In genomic region chr3:133562376-133562775, GRCh38 we compare ENCODE assay signal across 18 cellular contexts. TPM values are rescaled to one million over a fixed set of nuclear protein-coding genes. Genes with fewer than 3 reads are reported as not detected.
A peak's percentile ranks its signal among the peaks of the same experiment; 100 is the strongest.
DNase-seq lines count a peak whose midpoint lies in the region; ATAC-seq, FAIRE-seq and TF ChIP-seq lines count a peak whose summit lies in the region.
"Had no signal": no experiment of that assay in that cellular context is flagged by ENCODE, and none has a peak within 500 bp of the region (broad histone marks: within the 10 kb centered on the region; RNA-seq: fewer than 3 reads in every experiment).

No MANE protein-coding gene starts in this region.

- DNase-seq in HepG2 (ENCODE audit: low spot score) (no peak), right lobe of liver (no peak), activated B cell treated with CpG ODN at 0.5 μM for 24 hours (no peak), trophoblast cell (peak; percentile 69 to 79), vagina (ENCODE audit: extremely low spot score in 2 of 2) (no peak)
- DNase-seq in activated CD4-positive, CD25-positive, alpha-beta regulatory T cell (lab: John Stamatoyannopoulos, UW), result no peak
- DNase-seq: AML-193; CD4-positive, alpha-beta T cell; DMS153; DMS79; GDM1; H9 had no signal

- POLR2A ChIA-PET in HepG2 (lab: Yijun Ruan, JAX), result interaction anchor here (1.2 to 2.6 kb wide), 2 partner anchors 11 to 12 kb away, joined by 3 to 18 read pairs; partner anchors contain the start of gene CDV3
- POLR2A ChIA-PET in activated B cell treated with CpG ODN at 0.5 μM for 24 hours (lab: Charles Lee), result interaction anchor here (0.7 kb wide), 1 partner anchor 12 kb away, joined by 9 read pairs; no protein-coding TSS in a partner anchor

- H3K4me1 Mint-ChIP-seq in activated B cell treated with CpG ODN at 0.5 μM for 24 hours, result peaks cover 23% of the 10 kb centered on the region

- H2BK5ac ChIP-seq in trophoblast cell (ENCODE audit: low read depth, low read length, poor library complexity), result peak overlapping the region; percentile 52

- H3K4me1 ChIP-seq in HepG2 (ENCODE audit: insufficient read depth, low read length) (peaks cover 23% of the 10 kb centered on the region), right lobe of liver (no peaks in the 10 kb centered on the region), trophoblast cell (ENCODE audit: control insufficient read depth in 1 of 2, insufficient read depth in 2 of 2, low read length in 2 of 2) (peaks cover 14% of the 10 kb centered on the region in 2 experiments), vagina (no peaks in the 10 kb centered on the region)

- H3K4me2 ChIP-seq in HepG2 (ENCODE audit: low read depth, low read length), result no peak overlapping the region
- no peak overlapping the region for H3K4me2 ChIP-seq in trophoblast cell (ENCODE audit: low read length)
- H3K4me2 ChIP-seq: A549 had no signal

- H3K14ac ChIP-seq in trophoblast cell (ENCODE audit: low read length), result no peak overlapping the region

- ATAC-seq in HepG2 (peak; percentile 31; the same call in 1 of the 3 replicates), right lobe of liver (no peak), activated B cell treated with CpG ODN at 0.5 μM for 24 hours (ENCODE audit: low read depth) (no peak), HG02840 (IDR thresholded peaks at IDR 0.05; ENCODE audit: low FRiP score, unreplicated experiment) (no peak)
- ATAC-seq: A549, K562 had no signal

- BruUV-seq in HepG2 (replicated peaks; lab: Mats Ljungman, UMichigan), result no TSS peak

- no peak overlapping the region for H3K18ac ChIP-seq in trophoblast cell (ENCODE audit: low read length)

- H3K27me3 Mint-ChIP-seq in activated B cell treated with CpG ODN at 0.5 μM for 24 hours, result no peaks in the 10 kb centered on the region
- H3K27me3 Mint-ChIP-seq: CD4-positive, alpha-beta T cell had no signal

- H3K36me3 Mint-ChIP-seq in activated B cell treated with CpG ODN at 0.5 μM for 24 hours (ENCODE audit: low read depth), result no peaks in the 10 kb centered on the region

- H4K12ac ChIP-seq in trophoblast cell (ENCODE audit: low read depth, low read length), result no peak overlapping the region

- H3K9me3 ChIP-seq in HepG2 (ENCODE audit: low read length), result no peaks in the 10 kb centered on the region
- no peaks in the 10 kb centered on the region for H3K9me3 ChIP-seq in right lobe of liver
- peaks cover 1% of the 10 kb centered on the region for H3K9me3 ChIP-seq in trophoblast cell (ENCODE audit: insufficient read depth, low read depth, low read length)
- no peaks in the 10 kb centered on the region for H3K9me3 ChIP-seq in vagina
- H3K9me3 ChIP-seq: A549 had no signal

- TF ChIP-seq POLR2A in HepG2 (IDR thresholded peaks at IDR 0.05; ENCODE audit: insufficient read depth in 1 of 2, low read depth in 2 of 2, low read length in 2 of 2) (no peak), right lobe of liver (IDR thresholded peaks at IDR 0.05) (no peak), vagina (IDR thresholded peaks at IDR 0.05) (no peak)

- H4K20me1 ChIP-seq in HepG2 (ENCODE audit: insufficient read depth, low read length), result no peaks in the 10 kb centered on the region

- no peak for TF ChIP-seq CTCF in HepG2 (CRISPR knock-in tag; IDR thresholded peaks at IDR 0.05)
- TF ChIP-seq CTCF in right lobe of liver (IDR thresholded peaks at IDR 0.05), result no peak
- no peak for TF ChIP-seq CTCF in activated B cell treated with CpG ODN at 0.5 μM for 24 hours (IDR thresholded peaks at IDR 0.05)
- TF ChIP-seq CTCF in vagina (IDR thresholded peaks at IDR 0.05), result no peak

- H3K4me3 ChIP-seq in HepG2 (replicated peaks in 1 of 3; ENCODE audit: insufficient read depth in 1 of 3, low read depth in 2 of 3, low read length in 3 of 3) (no peak overlapping the region), right lobe of liver (no peak overlapping the region), trophoblast cell (ENCODE audit: low read depth, low read length) (no peak overlapping the region), vagina (no peak overlapping the region)
- H3K4me3 ChIP-seq: A549, K562 had no signal

- peaks cover 5% of the 10 kb centered on the region for H3K9me3 Mint-ChIP-seq in activated B cell treated with CpG ODN at 0.5 μM for 24 hours
- H3K9me3 Mint-ChIP-seq: CD4-positive, alpha-beta T cell; H9 had no signal

- no peak overlapping the region for H2BK120ac ChIP-seq in trophoblast cell (ENCODE audit: insufficient read depth, low read length, poor library complexity)

- in situ Hi-C loops in HepG2 (cut with HindIII; ENCODE audit: extremely low pct_ligation_motif_present, low pct_unique_long_range_greater_than_20kb), result no loop called here

- CTCF ChIA-PET in HepG2 (lab: Yijun Ruan, JAX; ENCODE audit: low intra/inter-chr PET ratio, low total read pairs), result no interaction called here
- CTCF ChIA-PET in activated B cell treated with CpG ODN at 0.5 μM for 24 hours (lab: Charles Lee), result no interaction called here

- FAIRE-seq in HepG2 (lab: Jason Lieb, UNC), result no peak
- FAIRE-seq: A549, H1, K562 had no signal

- H2AFZ ChIP-seq in HepG2 (ENCODE audit: low read length) (no peak overlapping the region), trophoblast cell (ENCODE audit: insufficient read depth, low read length, poor library complexity) (no peak overlapping the region)

- peak overlapping the region; percentile 12 for H3K27ac Mint-ChIP-seq in activated B cell treated with CpG ODN at 0.5 μM for 24 hours
- H3K27ac Mint-ChIP-seq: CD4-positive, alpha-beta T cell; H9 had no signal

- no peaks in the 10 kb centered on the region for H3K36me3 ChIP-seq in HepG2 (replicated peaks in 1 of 2; ENCODE audit: control insufficient read depth in 1 of 2, insufficient read depth in 2 of 2, low read length in 2 of 2)
- no peaks in the 10 kb centered on the region for H3K36me3 ChIP-seq in right lobe of liver
- no peaks in the 10 kb centered on the region for H3K36me3 ChIP-seq in trophoblast cell (ENCODE audit: control insufficient read depth in 1 of 2, insufficient read depth in 2 of 2, low read length in 2 of 2)
- H3K36me3 ChIP-seq in vagina, result no peaks in the 10 kb centered on the region

- TF ChIP-seq EP300 in HepG2 (IDR thresholded peaks at IDR 0.05; ENCODE audit: low read depth in 2 of 2, low read length in 2 of 2), result no peak
- no peak for TF ChIP-seq EP300 in HepG2 (CRISPR knock-in tag; IDR thresholded peaks at IDR 0.05; ENCODE audit: borderline replicate concordance)

- H3K27me3 ChIP-seq in HepG2 (ENCODE audit: control insufficient read depth in 1 of 2, insufficient read depth in 2 of 2, low read length in 2 of 2) (no peaks in the 10 kb centered on the region), right lobe of liver (no peaks in the 10 kb centered on the region), trophoblast cell (ENCODE audit: insufficient read depth, low read length) (no peaks in the 10 kb centered on the region), vagina (no peaks in the 10 kb centered on the region)

- H3K23ac ChIP-seq in trophoblast cell (ENCODE audit: low read length), result no peak overlapping the region

- TF ChIP-seq RAD21 in HepG2 (CRISPR knock-in tag; IDR thresholded peaks at IDR 0.05), result no peak

- H4K8ac ChIP-seq in trophoblast cell (ENCODE audit: low read depth, low read length), result no peak overlapping the region

- H3K4me3 Mint-ChIP-seq in activated B cell treated with CpG ODN at 0.5 μM for 24 hours, result no peak overlapping the region
- H3K4me3 Mint-ChIP-seq: CD4-positive, alpha-beta T cell; H9 had no signal

- no peak overlapping the region for H3K27ac ChIP-seq in HepG2 (ENCODE audit: extremely low read length, insufficient read depth, low read length)
- H3K27ac ChIP-seq in right lobe of liver, result no peak overlapping the region
- H3K27ac ChIP-seq in trophoblast cell (ENCODE audit: low read depth, low read length), result no peak overlapping the region
- H3K27ac ChIP-seq in vagina, result no peak overlapping the region
- H3K27ac ChIP-seq: 22Rv1, A549, C4-2B had no signal

- 42% methylated on average over 1 of the region's 1 CpG for WGBS in HepG2 (ENCODE audit: low lambda C conversion rate)
- WGBS in right lobe of liver (ENCODE audit: insufficient coverage, low coverage, low lambda C conversion rate, missing lambda C conversion rate), result 100% methylated on average over 1 of the region's 1 CpG
- WGBS in trophoblast cell (ENCODE audit: extremely low coverage, insufficient coverage, insufficient read length), result no CpG with 5 or more reads among the region's 1 CpG

- H3K4ac ChIP-seq in trophoblast cell (ENCODE audit: low read depth, low read length), result no peak overlapping the region

- no peak overlapping the region for H2AK5ac ChIP-seq in trophoblast cell (ENCODE audit: low read length)

- no peak overlapping the region for H4K91ac ChIP-seq in trophoblast cell (ENCODE audit: low read depth, low read length)

- H3K9ac ChIP-seq in HepG2 (ENCODE audit: insufficient read depth, low read depth, low read length), result no peak overlapping the region
- H3K9ac ChIP-seq in trophoblast cell (ENCODE audit: low read length), result no peak overlapping the region

- intact Hi-C loops in HepG2 (cut with micrococcal nuclease; ENCODE audit: unreplicated experiment) (no loop called here), right lobe of liver (cut with DNase I) (no loop called here), activated B cell treated with CpG ODN at 0.5 μM for 24 hours (cut with micrococcal nuclease) (no loop called here), vagina (cut with DNase I) (no loop called here)

- no peak overlapping the region for H2BK12ac ChIP-seq in trophoblast cell (ENCODE audit: low read length)

- H3K79me1 ChIP-seq in trophoblast cell (ENCODE audit: low read length), result peaks cover 11% of the 10 kb centered on the region

- H3K79me2 ChIP-seq in HepG2 (ENCODE audit: insufficient read depth, low read length) (no peaks in the 10 kb centered on the region), trophoblast cell (ENCODE audit: control insufficient read depth, insufficient read depth, low read length, poor library complexity) (no peaks in the 10 kb centered on the region)

RNA-seq across cellular contexts. Expression of gene CDV3, which starts 11.1 kb away (rescaled TPM):
- 145 and 190 TPM in 2 replicates for total RNA-seq in HepG2 (2016; rRNA removed; fragmentation: Illumina TruSeq; extraction: Trizol)
- 29.7 and 31.6 TPM in 2 replicates for total RNA-seq in HepG2 (2016; cell fraction: cytosol; rRNA removed; fragmentation: Illumina TruSeq; extraction: Trizol; ENCODE audit: low read depth)
- total RNA-seq in HepG2 (2016; cell fraction: insoluble cytoplasmic fraction; rRNA removed; fragmentation: Illumina TruSeq; extraction: Trizol), result 140 and 167 TPM in 2 replicates
- total RNA-seq in HepG2 (2016; cell fraction: membrane; rRNA removed; fragmentation: Illumina TruSeq; extraction: Trizol), result 96.9 and 108 TPM in 2 replicates
- total RNA-seq in HepG2 (2016; cell fraction: nucleus; rRNA removed; fragmentation: Illumina TruSeq; extraction: Trizol), result 70.3 and 72.0 TPM in 2 replicates
- polyA plus RNA-seq in HepG2 (2011; rRNA removed), result 44.9 and 46.6 TPM in 2 replicates
- 20.0 and 35.2 TPM in 2 replicates for polyA plus RNA-seq in HepG2 (2011; cell fraction: cytosol; rRNA removed)
- polyA plus RNA-seq in HepG2 (2011; cell fraction: nucleus; rRNA removed), result 11.8 and 17.9 TPM in 2 replicates
- 98.7 and 98.9 TPM in 2 replicates for polyA plus RNA-seq in HepG2 (2012)
- polyA plus RNA-seq in HepG2 (2016; cell fraction: cytosol; fragmentation: Illumina TruSeq; extraction: Trizol; ENCODE audit: low read depth), result 29.7 and 32.6 TPM in 2 replicates
- 154 TPM in 2 replicates for polyA plus RNA-seq in HepG2 (2016; cell fraction: insoluble cytoplasmic fraction; fragmentation: Illumina TruSeq; extraction: Trizol; ENCODE audit: low read depth)
- polyA plus RNA-seq in HepG2 (2016; cell fraction: membrane; fragmentation: Illumina TruSeq; extraction: Trizol; ENCODE audit: low read depth), result 62.3 and 67.4 TPM in 2 replicates
- 72.4 and 78.4 TPM in 2 replicates for polyA plus RNA-seq in HepG2 (2016; cell fraction: nucleus; fragmentation: Illumina TruSeq; extraction: Trizol; ENCODE audit: insufficient read depth, low read depth)
- 25.2 and 41.8 TPM in 2 replicates for polyA minus RNA-seq in HepG2 (2011; rRNA and poly(A)+ RNA removed; ENCODE audit: low replicate concordance)
- 46.6 and 59.2 TPM in 2 replicates for polyA minus RNA-seq in HepG2 (2011; cell fraction: cytosol; rRNA and poly(A)+ RNA removed)
- polyA minus RNA-seq in HepG2 (2011; cell fraction: nucleus; rRNA and poly(A)+ RNA removed), result 35.8 and 50.4 TPM in 2 replicates
- 100 to 1,000 TPM in 1 of 6 experiments, 10 to 100 TPM in 5; 61.3 to 104 (median 81.3) TPM for total RNA-seq in right lobe of liver
- 227 and 229 TPM in 2 replicates for total RNA-seq in activated B cell treated with CpG ODN at 0.5 μM for 24 hours
- polyA plus RNA-seq in trophoblast cell (2013), result 165 and 171 TPM in 2 replicates
- 55.0 TPM for total RNA-seq in vagina

Comparison
In these comparisons a context has a peak if more than half of its experiments do, and no peak if none do; other contexts are left out.
1. DNase-seq: peak in trophoblast cell (2 of 2); none in HepG2 (single experiment), right lobe of liver (0 of 3), activated B cell treated with CpG ODN at 0.5 μM for 24 hours (single experiment), vagina (0 of 2) and activated CD4-positive, CD25-positive, alpha-beta regulatory T cell (0 of 4).